8 cellular contexts compared by ENCODE assay signal in the genomic region with DNA sequence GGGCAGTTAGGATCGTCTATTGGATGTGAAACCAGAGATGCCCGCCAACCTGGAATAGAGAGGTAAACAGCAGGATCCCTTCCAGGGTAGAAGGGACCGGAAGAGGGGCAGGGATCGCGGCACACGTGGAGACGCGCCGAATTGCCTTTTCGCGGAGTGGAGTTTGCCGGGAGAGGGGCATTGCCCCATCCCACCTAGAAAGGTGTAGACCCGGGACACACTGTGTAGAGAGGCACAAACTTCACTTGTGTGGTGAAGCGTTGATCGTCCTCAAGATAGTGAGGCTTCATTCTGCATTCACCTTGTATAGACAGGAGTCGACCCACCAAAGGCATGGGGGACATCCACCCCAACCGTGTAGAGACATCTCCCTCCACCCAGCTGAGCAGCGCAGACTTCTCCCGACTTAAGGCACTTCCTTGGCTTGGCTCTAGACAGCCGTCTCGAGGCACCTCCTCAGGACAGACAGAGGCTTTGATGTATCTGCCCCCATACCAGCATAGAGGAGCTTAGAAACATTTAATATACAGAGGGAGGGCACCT. TPM values are rescaled to one million over a fixed set of nuclear protein-coding genes. Genes with fewer than 3 reads are reported as not detected.
DNase-seq lines count a peak whose midpoint lies in the region; ATAC-seq, FAIRE-seq and TF ChIP-seq lines count a peak whose summit lies in the region.

No MANE protein-coding gene starts in this region.

- DNase-seq in AG09309 (ENCODE audit: low read depth) (no peak), GM19239 (ENCODE audit: insufficient read length, low spot score) (no peak), CD1c-positive myeloid dendritic cell (ENCODE audit: extremely low spot score) (no peak), DMS 273 (lab: John Stamatoyannopoulos, UW; ENCODE audit: unreplicated experiment) (no peak)
- DNase-seq in activated naive CD4-positive, alpha-beta T cell treated with anti-CD3 and anti-CD28 coated beads, Interleukin-2, amount 50 U/mL, for 72 hours (ENCODE audit: low spot score in 2 of 2) = no peak
- peak; percentile 3 for DNase-seq in stimulated activated CD4-positive, alpha-beta T cell treated with anti-CD3 and anti-CD28 coated beads, Interleukin-1b, Interleukin-23, amount 100 ng/mL, for 48 hours

- H3K27ac Mint-ChIP-seq in activated naive CD4-positive, alpha-beta T cell treated with anti-CD3 and anti-CD28 coated beads, Interleukin-2, amount 50 U/mL, for 72 hours = peak overlapping the region; percentile 94 to 96

- peaks cover 4 to 9% of the 10 kb centered on the region in 2 donors for H3K9me3 Mint-ChIP-seq in activated naive CD4-positive, alpha-beta T cell treated with anti-CD3 and anti-CD28 coated beads, Interleukin-2, amount 50 U/mL, for 72 hours

- no peak for TF ChIP-seq CTCF in AG09309 (IDR thresholded peaks at IDR 0.05; ENCODE audit: control insufficient read depth, insufficient read depth, low read depth, low read length, missing control alignments)

- FAIRE-seq in GM19239 (lab: Jason Lieb, UNC) = peak; percentile 62

- peaks cover 24 to 40% of the 10 kb centered on the region in 2 donors for H3K36me3 Mint-ChIP-seq in activated naive CD4-positive, alpha-beta T cell treated with anti-CD3 and anti-CD28 coated beads, Interleukin-2, amount 50 U/mL, for 72 hours

- ATAC-seq in HG03442 (IDR thresholded peaks at IDR 0.05; ENCODE audit: unreplicated experiment) = peak; percentile 33
- peak; percentile 9 to 25 for ATAC-seq in activated naive CD4-positive, alpha-beta T cell treated with anti-CD3 and anti-CD28 coated beads, Interleukin-2, amount 50 U/mL, for 72 hours

- H3K4me3 ChIP-seq in AG09309 (ENCODE audit: control insufficient read depth, low read depth, low read length) (peak overlapping the region; percentile 69), iPS-11a (ENCODE audit: low read depth, low read length) (peak overlapping the region; percentile 91)

RNA-seq across cellular contexts. Expression of a gene that starts 0.4 kb away (rescaled TPM):
- 10 to 100 TPM; 47.6 to 55.3 TPM for total RNA-seq in activated naive CD4-positive, alpha-beta T cell treated with anti-CD3 and anti-CD28 coated beads, Interleukin-2, amount 50 U/mL, for 72 hours

RNA-seq across cellular contexts. Expression of a gene that starts 34.4 kb away (rescaled TPM):
- total RNA-seq in activated naive CD4-positive, alpha-beta T cell treated with anti-CD3 and anti-CD28 coated beads, Interleukin-2, amount 50 U/mL, for 72 hours = under 1 TPM; 0.27 to 0.31 TPM
